In genomic region chr20:49982072-49982345, GRCh38 we compare ENCODE assay signal across 8 cellular contexts. TPM values are rescaled to one million over a fixed set of nuclear protein-coding genes. Genes with fewer than 3 reads are reported as not detected.
A peak's percentile ranks its signal among the peaks of the same experiment; 100 is the strongest.
DNase-seq lines count a peak whose midpoint lies in the region; ATAC-seq and TF ChIP-seq lines count a peak whose summit lies in the region.

No MANE protein-coding gene starts in this region.

- H3K9me3 ChIP-seq in CD8-positive, alpha-beta T cell (ENCODE audit: low read length), result no peaks in the 10 kb centered on the region
- H3K9me3 ChIP-seq in ectodermal cell (ENCODE audit: control insufficient read depth, low read length) (no peaks in the 10 kb centered on the region), neuron (ENCODE audit: low read length) (no peaks in the 10 kb centered on the region)

- no peak overlapping the region for H3K27ac ChIP-seq in CD8-positive, alpha-beta T cell (ENCODE audit: low read depth, low read length)
- no peak overlapping the region for H3K27ac ChIP-seq in ectodermal cell (ENCODE audit: insufficient read depth, low read depth, low read length, poor library complexity, severe bottlenecking)

- intact Hi-C loops in CD8-positive, alpha-beta T cell (cut with DNase I, micrococcal nuclease), result loop anchor here (1.0 to 10.0 kb wide), 5 partner anchors 46 to 529 kb away; partner anchors contain the start of genes RNF114 (in 2 of the 2) and PTPN1 (in 1 of the 2)

- H3K27ac Mint-ChIP-seq in CD8-positive, alpha-beta T cell, result peak overlapping the region; percentile 32

- no peaks in the 10 kb centered on the region for H3K27me3 ChIP-seq in CD8-positive, alpha-beta T cell (ENCODE audit: insufficient read depth, low read length)
- H3K27me3 ChIP-seq in ectodermal cell (ENCODE audit: control insufficient read depth, insufficient read depth, low read length, poor library complexity, severe bottlenecking), result peaks cover 34% of the 10 kb centered on the region
- peaks cover 33% of the 10 kb centered on the region for H3K27me3 ChIP-seq in neuron (ENCODE audit: insufficient read depth, low read length)

- H3K4me1 ChIP-seq in CD8-positive, alpha-beta T cell (ENCODE audit: insufficient read depth, low read length), result peaks cover 24% of the 10 kb centered on the region
- peaks cover 43% of the 10 kb centered on the region for H3K4me1 ChIP-seq in ectodermal cell (ENCODE audit: control insufficient read depth, insufficient read depth, low read length)
- peaks cover 15% of the 10 kb centered on the region for H3K4me1 ChIP-seq in neuron (ENCODE audit: insufficient read depth, low read length)

- DNase-seq in CD8-positive, alpha-beta T cell, result no peak
- peak; percentile 39 for DNase-seq in NB4 (ENCODE audit: low read depth)
- DNase-seq in NCI-H526 (lab: John Stamatoyannopoulos, UW), result no peak
- DNase-seq in activated gamma-delta T cell treated with Interleukin-2 at 50 U/mL for 16 hours, result no peak
- DNase-seq in HuH-7 (ENCODE audit: low spot score), result no peak

- peaks cover 28% of the 10 kb centered on the region for H3K4me1 Mint-ChIP-seq in CD8-positive, alpha-beta T cell (ENCODE audit: low read depth)

- ATAC-seq in CD8-positive, alpha-beta T cell, result no peak
- no peak for ATAC-seq in GM19455 (IDR thresholded peaks at IDR 0.05; ENCODE audit: unreplicated experiment)

- H3K9me3 Mint-ChIP-seq in CD8-positive, alpha-beta T cell, result no peaks in the 10 kb centered on the region

- CTCF ChIA-PET in CD8-positive, alpha-beta T cell (lab: Charles Lee), result interaction anchor here (0.9 to 15.6 kb wide), 11 partner anchors 8 to 206 kb away, joined by 3 to 343 read pairs (median 6); no protein-coding TSS in a partner anchor

- WGBS in ectodermal cell, 2 experiments, result 17% methylated on average over 12 of the region's 12 CpGs

- H3K36me3 ChIP-seq in CD8-positive, alpha-beta T cell (ENCODE audit: insufficient read depth, low read length), result no peaks in the 10 kb centered on the region
- H3K36me3 ChIP-seq in ectodermal cell (ENCODE audit: control insufficient read depth, insufficient read depth, low read length), result no peaks in the 10 kb centered on the region
- H3K36me3 ChIP-seq in neuron (ENCODE audit: insufficient read depth, low read length), result no peaks in the 10 kb centered on the region

- POLR2A ChIA-PET in CD8-positive, alpha-beta T cell (lab: Charles Lee), result interaction anchor here (0.7 to 2.3 kb wide), 3 partner anchors 46 to 89 kb away, joined by 3 to 6 read pairs (median 3); partner anchors contain the start of gene RNF114

- peak overlapping the region; percentile 66 for H3K4me3 Mint-ChIP-seq in CD8-positive, alpha-beta T cell

- no peaks in the 10 kb centered on the region for H3K36me3 Mint-ChIP-seq in CD8-positive, alpha-beta T cell

- peak overlapping the region; percentile 51 for H3K4me3 ChIP-seq in CD8-positive, alpha-beta T cell (ENCODE audit: low read depth, low read length)
- H3K4me3 ChIP-seq in NB4 (ENCODE audit: low read depth, low read length) (no peak overlapping the region), ectodermal cell (ENCODE audit: insufficient read depth, low read depth, low read length) (peak overlapping the region; percentile 20), neuron (ENCODE audit: low read length) (no peak overlapping the region)

- TF ChIP-seq POLR2A in NB4 (IDR thresholded peaks at IDR 0.05; ENCODE audit: extremely low read depth, insufficient read length), result no peak

- H2AFZ ChIP-seq in neuron (ENCODE audit: low read depth, low read length), result peak overlapping the region; percentile 59

- no peaks in the 10 kb centered on the region for H3K27me3 Mint-ChIP-seq in CD8-positive, alpha-beta T cell (ENCODE audit: low read depth)

- no peak for TF ChIP-seq CTCF in CD8-positive, alpha-beta T cell (IDR thresholded peaks at IDR 0.05)
- no peak for TF ChIP-seq CTCF in NB4 (IDR thresholded peaks at IDR 0.05; ENCODE audit: low read depth, low read length)

RNA-seq across cellular contexts. Expression of gene SNAI1, which starts 0.8 kb away (rescaled TPM):
- 1 to 10 TPM; 3.0 to 3.1 TPM for total RNA-seq in CD8-positive, alpha-beta T cell
- 5.0 TPM for polyA plus RNA-seq in ectodermal cell (2013, experiment 1 of 4)
- polyA plus RNA-seq in ectodermal cell (2013, experiment 2 of 4), result 5.3 TPM
- polyA plus RNA-seq in ectodermal cell (2013, experiment 3 of 4), result 4.6 TPM
- 5.8 TPM for polyA plus RNA-seq in ectodermal cell (2013, experiment 4 of 4)

RNA-seq across cellular contexts. Expression of gene RNF114, which starts 45.8 kb away (rescaled TPM):
- total RNA-seq in CD8-positive, alpha-beta T cell, result 100 to 1,000 TPM; 137 to 151 TPM
- polyA plus RNA-seq in ectodermal cell (2013, experiment 1 of 4), result 67.6 TPM
- 63.7 TPM for polyA plus RNA-seq in ectodermal cell (2013, experiment 2 of 4)
- polyA plus RNA-seq in ectodermal cell (2013, experiment 3 of 4), result 70.0 TPM
- polyA plus RNA-seq in ectodermal cell (2013, experiment 4 of 4), result 88.4 TPM

Comparison
In these comparisons a context has a peak if more than half of its experiments do, and no peak if none do; other contexts are left out.
1. H3K4me3 ChIP-seq: peak in CD8-positive, alpha-beta T cell (single experiment) and ectodermal cell (single experiment); none in NB4 (single experiment) and neuron (single experiment).